In genomic region chr2:60505861-60506260, GRCh38 we compare ENCODE assay signal across 23 cellular contexts. TPM values are rescaled to one million over a fixed set of nuclear protein-coding genes. Genes with fewer than 3 reads are reported as not detected.
DNase-seq lines count a peak whose midpoint lies in the region; ATAC-seq and TF ChIP-seq lines count a peak whose summit lies in the region.
"Had no signal": no experiment of that assay in that cellular context is flagged by ENCODE, and none has a peak within 500 bp of the region (broad histone marks: within the 10 kb centered on the region; RNA-seq: fewer than 3 reads in every experiment).

No MANE protein-coding gene starts in this region.

- H2AFZ ChIP-seq in trophoblast cell (ENCODE audit: insufficient read depth, low read length, poor library complexity): no peak overlapping the region
- H2AFZ ChIP-seq: parathyroid adenoma had no signal

- WGBS in trophoblast cell (ENCODE audit: extremely low coverage, insufficient coverage, insufficient read length): no CpG with 5 or more reads among the region's 5 CpGs
- 48% methylated on average over 2 of the region's 5 CpGs for WGBS in right lobe of liver (ENCODE audit: insufficient coverage, low coverage, low lambda C conversion rate, missing lambda C conversion rate)

- H3K36me3 ChIP-seq in trophoblast cell (ENCODE audit: control insufficient read depth in 1 of 2, insufficient read depth in 2 of 2, low read length in 2 of 2) (peaks cover 0 to 3% of the 10 kb centered on the region in 2 experiments), right lobe of liver (no peaks in the 10 kb centered on the region)
- H3K36me3 ChIP-seq: upper lobe of left lung had no signal

- no peak overlapping the region for H4K91ac ChIP-seq in trophoblast cell (ENCODE audit: low read depth, low read length)

- no peak overlapping the region for H2BK120ac ChIP-seq in trophoblast cell (ENCODE audit: insufficient read depth, low read length, poor library complexity)

- POLR2A ChIA-PET in activated CD4-positive, alpha-beta T cell treated with anti-CD3 and anti-CD28 coated beads for 36 hours (lab: Charles Lee): no interaction called here

- peaks cover 20% of the 10 kb centered on the region for H3K36me3 Mint-ChIP-seq in brain
- H3K36me3 Mint-ChIP-seq in activated CD4-positive, alpha-beta T cell treated with anti-CD3 and anti-CD28 coated beads for 36 hours (ENCODE audit: low read depth): no peaks in the 10 kb centered on the region

- H3K4me3 ChIP-seq in trophoblast cell (ENCODE audit: low read depth, low read length) (no peak overlapping the region), right lobe of liver (no peak overlapping the region)
- H3K4me3 ChIP-seq: SK-N-MC, upper lobe of left lung had no signal

- no peak overlapping the region for H4K12ac ChIP-seq in trophoblast cell (ENCODE audit: low read depth, low read length)

- H3K79me1 ChIP-seq in trophoblast cell (ENCODE audit: low read length): peaks cover 2% of the 10 kb centered on the region

- TF ChIP-seq CTCF in brain (conservative IDR thresholded peaks at IDR 0.05): no peak
- TF ChIP-seq CTCF in right lobe of liver (IDR thresholded peaks at IDR 0.05): no peak

- peak overlapping the region in 4 of 5 experiments; percentile 56 to 80 (median 61) for H3K27ac Mint-ChIP-seq in brain
- H3K27ac Mint-ChIP-seq in activated CD4-positive, alpha-beta T cell treated with anti-CD3 and anti-CD28 coated beads for 36 hours: no peak overlapping the region

- H3K9ac ChIP-seq in trophoblast cell (ENCODE audit: low read length): no peak overlapping the region
- H3K9ac ChIP-seq: parathyroid adenoma had no signal

- no peaks in the 10 kb centered on the region for H3K27me3 ChIP-seq in trophoblast cell (ENCODE audit: insufficient read depth, low read length)
- H3K27me3 ChIP-seq in right lobe of liver: no peaks in the 10 kb centered on the region
- H3K27me3 ChIP-seq: upper lobe of left lung had no signal

- ATAC-seq in GM21529 (IDR thresholded peaks at IDR 0.05; ENCODE audit: unreplicated experiment) (peak; percentile 41), right lobe of liver (no peak)
- no peak for ATAC-seq in activated CD4-positive, alpha-beta T cell treated with anti-CD3 and anti-CD28 coated beads for 36 hours

- DNase-seq in NCI-H1694 treated with DMSO at 0.1 percent for 48 hours (lab: John Stamatoyannopoulos, UW): peak; percentile 41
- DNase-seq in NCI-H1694 (lab: John Stamatoyannopoulos, UW): no peak
- DNase-seq in trophoblast cell: no peak
- DNase-seq in right lobe of liver: no peak
- no peak for DNase-seq in substantia nigra (lab: John Stamatoyannopoulos, UW)
- DNase-seq in activated CD4-positive, alpha-beta T cell treated with anti-CD3 and anti-CD28 coated beads for 36 hours: no peak
- DNase-seq: activated CD4-positive, alpha-beta T cell treated with anti-CD3 and anti-CD28 coated beads for 4 hours; activated CD8-positive, alpha-beta memory T cell treated with anti-CD3 and anti-CD28 coated beads, Interleukin-2, amount 50 U/mL, for 4 hours; activated effector memory CD4-positive, alpha-beta T cell treated with anti-CD3 and anti-CD28 coated beads, Interleukin-2, amount 50 U/mL, for 16 hours; amygdala; foreskin melanocyte; MV-4-11; NCI-H526; small intestine; T1000; upper lobe of left lung had no signal

- peaks cover 1% of the 10 kb centered on the region for H3K79me2 ChIP-seq in trophoblast cell (ENCODE audit: control insufficient read depth, insufficient read depth, low read length, poor library complexity)
- H3K79me2 ChIP-seq: parathyroid adenoma had no signal

- H3K27ac ChIP-seq in trophoblast cell (ENCODE audit: low read depth, low read length) (no peak overlapping the region), right lobe of liver (no peak overlapping the region), substantia nigra (ENCODE audit: low read depth, low read length, poor library complexity, severe bottlenecking) (no peak overlapping the region)
- H3K27ac ChIP-seq: 22Rv1, HL-60, parathyroid adenoma, SK-N-MC, upper lobe of left lung had no signal

- H3K9me3 ChIP-seq in trophoblast cell (ENCODE audit: insufficient read depth, low read depth, low read length) (no peaks in the 10 kb centered on the region), right lobe of liver (no peaks in the 10 kb centered on the region)
- H3K9me3 ChIP-seq: upper lobe of left lung had no signal

- H3K4me1 ChIP-seq in trophoblast cell (ENCODE audit: control insufficient read depth in 1 of 2, insufficient read depth in 2 of 2, low read length in 2 of 2): peaks cover 7 to 14% of the 10 kb centered on the region in 2 experiments
- no peaks in the 10 kb centered on the region for H3K4me1 ChIP-seq in right lobe of liver
- H3K4me1 ChIP-seq: parathyroid adenoma, upper lobe of left lung had no signal

- no peak overlapping the region for H3K18ac ChIP-seq in trophoblast cell (ENCODE audit: low read length)

- H3K4ac ChIP-seq in trophoblast cell (ENCODE audit: low read depth, low read length): peak overlapping the region; percentile 33

- no peak overlapping the region for H3K23ac ChIP-seq in trophoblast cell (ENCODE audit: low read length)

- H4K8ac ChIP-seq in trophoblast cell (ENCODE audit: low read depth, low read length): no peak overlapping the region

- H3K27me3 Mint-ChIP-seq in brain: no peaks in the 10 kb centered on the region
- H3K27me3 Mint-ChIP-seq in activated CD4-positive, alpha-beta T cell treated with anti-CD3 and anti-CD28 coated beads for 36 hours: no peaks in the 10 kb centered on the region

- intact Hi-C loops in right lobe of liver (cut with DNase I): no loop called here
- intact Hi-C loops in activated CD4-positive, alpha-beta T cell treated with anti-CD3 and anti-CD28 coated beads for 36 hours (cut with DNase I, micrococcal nuclease): no loop called here

- no peak overlapping the region for H2BK12ac ChIP-seq in trophoblast cell (ENCODE audit: low read length)

- no peaks in the 10 kb centered on the region for H3K9me3 Mint-ChIP-seq in brain
- no peaks in the 10 kb centered on the region for H3K9me3 Mint-ChIP-seq in activated CD4-positive, alpha-beta T cell treated with anti-CD3 and anti-CD28 coated beads for 36 hours (ENCODE audit: low read depth)

- peaks cover 96% of the 10 kb centered on the region for H3K4me1 Mint-ChIP-seq in brain
- H3K4me1 Mint-ChIP-seq in activated CD4-positive, alpha-beta T cell treated with anti-CD3 and anti-CD28 coated beads for 36 hours: no peaks in the 10 kb centered on the region

- peak overlapping the region in 1 of 5 experiments; percentile 25 for H3K4me3 Mint-ChIP-seq in brain
- H3K4me3 Mint-ChIP-seq in activated CD4-positive, alpha-beta T cell treated with anti-CD3 and anti-CD28 coated beads for 36 hours: no peak overlapping the region
- H3K4me3 Mint-ChIP-seq: CD14-positive monocyte had no signal

- no peak overlapping the region for H2BK5ac ChIP-seq in trophoblast cell (ENCODE audit: low read depth, low read length, poor library complexity)

- CTCF ChIA-PET in activated CD4-positive, alpha-beta T cell treated with anti-CD3 and anti-CD28 coated beads for 36 hours (lab: Charles Lee): no interaction called here

- H3K14ac ChIP-seq in trophoblast cell (ENCODE audit: low read length): no peak overlapping the region

- no peak overlapping the region for H2AK5ac ChIP-seq in trophoblast cell (ENCODE audit: low read length)

- no peak overlapping the region for H3K4me2 ChIP-seq in trophoblast cell (ENCODE audit: low read length)

- TF ChIP-seq POLR2A in right lobe of liver (IDR thresholded peaks at IDR 0.05): no peak

RNA-seq across cellular contexts. Expression of gene BCL11A, which starts 47.6 kb away (rescaled TPM):
- 22.7 TPM for polyA plus RNA-seq in brain (ENCODE audit: insufficient read depth, low read depth, low replicate concordance)
- 15.6 and 17.9 TPM in 2 replicates for polyA plus RNA-seq in trophoblast cell (2013)
- under 1 TPM; 0.06 to 0.80 (median 0.37) TPM for total RNA-seq in right lobe of liver
- total RNA-seq in activated CD4-positive, alpha-beta T cell treated with anti-CD3 and anti-CD28 coated beads for 36 hours: under 1 TPM; 0.57 to 0.98 TPM
